ENCODE assay signal across 12 cellular contexts in genomic region chr10:61995093-61995492, GRCh38.
DNase-seq lines count a peak whose midpoint lies in the region; ATAC-seq and TF ChIP-seq lines count a peak whose summit lies in the region.
"Had no signal": no experiment of that assay in that cellular context is flagged by ENCODE, and none has a peak within 500 bp of the region (broad histone marks: within the 10 kb centered on the region; RNA-seq: fewer than 3 reads in every experiment).

No MANE protein-coding gene starts in this region.

- H2AFZ ChIP-seq in mammary epithelial cell (ENCODE audit: low read depth, low read length), result no peak overlapping the region

- TF ChIP-seq POLR2A in breast epithelium (IDR thresholded peaks at IDR 0.05), result no peak

- DNase-seq in MCF 10A (ENCODE audit: unreplicated experiment), result no peak
- no peak for DNase-seq in mammary epithelial cell
- DNase-seq in breast epithelium (ENCODE audit: low spot score in 2 of 2), result no peak
- DNase-seq in natural killer cell, result no peak
- no peak for DNase-seq in naive thymus-derived CD8-positive, alpha-beta T cell
- DNase-seq in NCI-H524 treated with DMSO at 0.1 percent for 48 hours (lab: John Stamatoyannopoulos, UW), result no peak
- no peak for DNase-seq in dedifferentiated amniotic fluid mesenchymal stem cell (ENCODE audit: extremely low spot score)
- DNase-seq in SHP77 treated with DMSO at 0.1 percent for 48 hours (lab: John Stamatoyannopoulos, UW), result no peak
- DNase-seq: effector memory CD4-positive, alpha-beta T cell; NCI-H345; T-helper 9 cell had no signal

- H3K4me2 ChIP-seq in mammary epithelial cell (ENCODE audit: insufficient read depth, low read depth, low read length), result no peak overlapping the region
- H3K4me2 ChIP-seq: BLaER1 had no signal

- WGBS in mammary epithelial cell (ENCODE audit: low coverage, missing lambda C conversion rate), result 82% methylated on average over 3 of the region's 3 CpGs

- intact Hi-C loops in MCF 10A (cut with micrococcal nuclease) (no loop called here), mammary epithelial cell (cut with micrococcal nuclease) (no loop called here), breast epithelium (cut with DNase I; ENCODE audit: low total_unique reads) (no loop called here), natural killer cell (cut with micrococcal nuclease) (no loop called here)

- no peaks in the 10 kb centered on the region for H4K20me1 ChIP-seq in mammary epithelial cell (ENCODE audit: insufficient read depth, low read length)

- H3K4me1 Mint-ChIP-seq in MCF 10A (ENCODE audit: insufficient read depth, unreplicated experiment) (peaks cover 35% of the 10 kb centered on the region), natural killer cell (peaks cover 58 to 65% of the 10 kb centered on the region in 2 donors)
- H3K4me1 Mint-ChIP-seq in naive thymus-derived CD8-positive, alpha-beta T cell, result peaks cover 9 to 85% (median 32%) of the 10 kb centered on the region in 4 donors

- H3K4me3 ChIP-seq in mammary epithelial cell (replicated peaks in 1 of 3; ENCODE audit: insufficient read depth in 1 of 3, low read depth in 2 of 3, low read length in 3 of 3) (no peak overlapping the region), breast epithelium (no peak overlapping the region)
- H3K4me3 ChIP-seq: BLaER1 had no signal

- CTCF ChIA-PET in MCF 10A (lab: Yijun Ruan, JAX), result no interaction called here
- CTCF ChIA-PET in mammary epithelial cell (lab: Charles Lee; ENCODE audit: low non-redundant PET), result no interaction called here

- TF ChIP-seq CTCF in MCF 10A (IDR thresholded peaks at IDR 0.05; ENCODE audit: unreplicated experiment), result no peak
- no peak for TF ChIP-seq CTCF in mammary epithelial cell (conservative IDR thresholded peaks at IDR 0.05 in 1 of 2, IDR thresholded peaks at IDR 0.05 in 1 of 2; ENCODE audit: extremely low read depth in 1 of 2, insufficient read depth in 1 of 2, low read depth in 1 of 2, low read length in 2 of 2)
- no peak for TF ChIP-seq CTCF in breast epithelium (IDR thresholded peaks at IDR 0.05)
- no peak for TF ChIP-seq CTCF in natural killer cell (IDR thresholded peaks at IDR 0.05)

- dilution Hi-C loops in mammary epithelial cell (cut with HindIII; ENCODE audit: low sequenced_read_pairs), result no loop called here

- POLR2A ChIA-PET in MCF 10A (lab: Yijun Ruan, JAX), result interaction anchor here (0.7 to 5.6 kb wide), 4 partner anchors 26 to 972 kb away, joined by 3 to 115 read pairs (median 29); partner anchors contain the start of gene ARID5B
- POLR2A ChIA-PET in naive thymus-derived CD8-positive, alpha-beta T cell (lab: Charles Lee), result no interaction called here

- no peaks in the 10 kb centered on the region for H3K27me3 ChIP-seq in mammary epithelial cell (ENCODE audit: insufficient read depth, low read length)
- no peaks in the 10 kb centered on the region for H3K27me3 ChIP-seq in breast epithelium
- H3K27me3 ChIP-seq: BLaER1 had no signal

- H3K4me3 Mint-ChIP-seq in MCF 10A (ENCODE audit: unreplicated experiment) (no peak overlapping the region), natural killer cell (no peak overlapping the region)
- H3K4me3 Mint-ChIP-seq in naive thymus-derived CD8-positive, alpha-beta T cell, result no peak overlapping the region

- BruUV-seq in MCF 10A (replicated peaks; lab: Mats Ljungman, UMichigan) (no TSS peak), mammary epithelial cell (replicated peaks; lab: Mats Ljungman, UMichigan) (no TSS peak)

- ATAC-seq in natural killer cell, result no peak
- ATAC-seq in naive thymus-derived CD8-positive, alpha-beta T cell, result no peak

- H3K79me2 ChIP-seq in mammary epithelial cell (ENCODE audit: insufficient read depth, low read length), result no peaks in the 10 kb centered on the region

- H3K9me3 Mint-ChIP-seq in MCF 10A (ENCODE audit: unreplicated experiment) (no peaks in the 10 kb centered on the region), natural killer cell (no peaks in the 10 kb centered on the region)
- H3K9me3 Mint-ChIP-seq in naive thymus-derived CD8-positive, alpha-beta T cell, result peaks cover 0 to 3% (median 0%) of the 10 kb centered on the region in 9 donors

- H3K36me3 Mint-ChIP-seq in MCF 10A (ENCODE audit: insufficient read depth, unreplicated experiment) (peaks cover 12% of the 10 kb centered on the region), natural killer cell (no peaks in the 10 kb centered on the region)
- H3K36me3 Mint-ChIP-seq in naive thymus-derived CD8-positive, alpha-beta T cell, result peaks cover 0 to 21% (median 18%) of the 10 kb centered on the region in 3 donors

- H3K9me3 ChIP-seq in mammary epithelial cell (replicated peaks; ENCODE audit: insufficient read depth, low read length) (no peaks in the 10 kb centered on the region), breast epithelium (no peaks in the 10 kb centered on the region)
- H3K9me3 ChIP-seq: BLaER1 had no signal

- H3K36me3 ChIP-seq in mammary epithelial cell (ENCODE audit: insufficient read depth, low read length) (no peaks in the 10 kb centered on the region), breast epithelium (no peaks in the 10 kb centered on the region)

- H3K27ac ChIP-seq in mammary epithelial cell (ENCODE audit: insufficient read depth, low read depth, low read length) (no peak overlapping the region), breast epithelium (peak overlapping the region; percentile 39 to 75)
- H3K27ac ChIP-seq: BLaER1 had no signal

- no peak overlapping the region for H3K9ac ChIP-seq in mammary epithelial cell (ENCODE audit: insufficient read depth, low read length)
- H3K9ac ChIP-seq: BLaER1 had no signal

- H3K4me1 ChIP-seq in mammary epithelial cell (ENCODE audit: insufficient read depth, low read length) (peaks cover 15% of the 10 kb centered on the region), breast epithelium (peaks cover 3 to 4% of the 10 kb centered on the region in 2 donors)

- H3K27ac Mint-ChIP-seq in MCF 10A (ENCODE audit: low read depth, unreplicated experiment), result peak overlapping the region; percentile 96
- H3K27ac Mint-ChIP-seq in natural killer cell, result peak overlapping the region; percentile 6 to 56
- peak overlapping the region in 1 of 10 donors; percentile 90 for H3K27ac Mint-ChIP-seq in naive thymus-derived CD8-positive, alpha-beta T cell

- no peaks in the 10 kb centered on the region for H3K27me3 Mint-ChIP-seq in MCF 10A (ENCODE audit: insufficient read depth, unreplicated experiment)
- H3K27me3 Mint-ChIP-seq in natural killer cell (ENCODE audit: low read depth in 2 of 2), result no peaks in the 10 kb centered on the region
- H3K27me3 Mint-ChIP-seq in naive thymus-derived CD8-positive, alpha-beta T cell, result no peaks in the 10 kb centered on the region

- in situ Hi-C loops in mammary epithelial cell (cut with MboI; ENCODE audit: low sequenced_read_pairs in 2 of 2), result no loop called here
